ENCODE assay signal across 15 cellular contexts in genomic region chr14:92607251-92607650, GRCh38.
DNase-seq lines count a peak whose midpoint lies in the region; ATAC-seq and TF ChIP-seq lines count a peak whose summit lies in the region.
"Had no signal": no experiment of that assay in that cellular context is flagged by ENCODE, and none has a peak within 500 bp of the region (broad histone marks: within the 10 kb centered on the region; RNA-seq: fewer than 3 reads in every experiment).

No MANE protein-coding gene starts in this region.

- H3K27me3 ChIP-seq in GM23248 (replicated peaks; ENCODE audit: insufficient read depth) = no peaks in the 10 kb centered on the region
- H3K27me3 ChIP-seq in endodermal cell (ENCODE audit: control insufficient read depth, insufficient read depth, low read length, poor library complexity, severe bottlenecking) = no peaks in the 10 kb centered on the region
- H3K27me3 ChIP-seq in mucosa of rectum (ENCODE audit: control insufficient read depth in 2 of 2, insufficient read depth in 2 of 2, low read length in 2 of 2) = no peaks in the 10 kb centered on the region
- H3K27me3 ChIP-seq: SJSA1 had no signal

- ATAC-seq in stimulated activated effector memory CD8-positive, alpha-beta T cell treated with anti-CD3 and anti-CD28 coated beads, Interleukin-12 subunit alpha, Interleukin-12 subunit beta, amount 100 ng/mL, for 72 hours = no peak

- in situ Hi-C loops in GM23248 (cut with MboI) = no loop called here

- WGBS in GM23248 (ENCODE audit: low coverage in 1 of 2, low lambda C conversion rate in 2 of 2, missing lambda C conversion rate in 2 of 2), 2 experiments = 98 to 100% methylated on average over 3 of the region's 3 CpGs
- 81 to 88% methylated on average over 1 to 3 of the region's 3 CpGs for WGBS in endodermal cell (ENCODE audit: insufficient coverage in 1 of 2, insufficient read length in 1 of 2), 2 experiments

- H3K4me1 Mint-ChIP-seq in endodermal cell = no peaks in the 10 kb centered on the region
- peaks cover 45% of the 10 kb centered on the region for H3K4me1 Mint-ChIP-seq in stimulated activated effector memory CD8-positive, alpha-beta T cell treated with anti-CD3 and anti-CD28 coated beads, Interleukin-12 subunit alpha, Interleukin-12 subunit beta, amount 100 ng/mL, for 72 hours

- H3K9me2 ChIP-seq in GM23248 (ENCODE audit: insufficient read depth) = no peaks in the 10 kb centered on the region

- H3K27ac ChIP-seq in GM23248 (peak overlapping the region; percentile 45), endodermal cell (ENCODE audit: low read depth, low read length) (no peak overlapping the region), mucosa of rectum (ENCODE audit: low read depth in 2 of 2, low read length in 2 of 2) (peak overlapping the region; percentile 6 to 28)
- H3K27ac ChIP-seq: KMS-11, SJSA1 had no signal

- peaks cover 3% of the 10 kb centered on the region for H3K9me3 Mint-ChIP-seq in endodermal cell
- no peaks in the 10 kb centered on the region for H3K9me3 Mint-ChIP-seq in stimulated activated effector memory CD8-positive, alpha-beta T cell treated with anti-CD3 and anti-CD28 coated beads, Interleukin-12 subunit alpha, Interleukin-12 subunit beta, amount 100 ng/mL, for 72 hours

- H3K27me3 Mint-ChIP-seq in endodermal cell (ENCODE audit: insufficient read depth) = peaks cover 2% of the 10 kb centered on the region
- H3K27me3 Mint-ChIP-seq: CD4-positive, alpha-beta memory T cell had no signal

- H3F3A ChIP-seq in GM23248 (ENCODE audit: insufficient read depth) = peaks cover 14% of the 10 kb centered on the region

- H4K20me1 ChIP-seq in GM23248 (ENCODE audit: insufficient read depth) = no peaks in the 10 kb centered on the region

- H3K9ac ChIP-seq in GM23248 (no peak overlapping the region), endodermal cell (ENCODE audit: extremely low read depth, low read length, poor library complexity, severe bottlenecking) (no peak overlapping the region), mucosa of rectum (ENCODE audit: low read depth in 1 of 2, low read length in 2 of 2) (no peak overlapping the region)
- H3K9ac ChIP-seq: KMS-11 had no signal

- no peak overlapping the region for H3K4me3 Mint-ChIP-seq in endodermal cell
- H3K4me3 Mint-ChIP-seq in stimulated activated effector memory CD8-positive, alpha-beta T cell treated with anti-CD3 and anti-CD28 coated beads, Interleukin-12 subunit alpha, Interleukin-12 subunit beta, amount 100 ng/mL, for 72 hours = no peak overlapping the region
- H3K4me3 Mint-ChIP-seq: CD4-positive, alpha-beta memory T cell had no signal

- no peak overlapping the region for H3K27ac Mint-ChIP-seq in endodermal cell
- peak overlapping the region; percentile 26 for H3K27ac Mint-ChIP-seq in stimulated activated effector memory CD8-positive, alpha-beta T cell treated with anti-CD3 and anti-CD28 coated beads, Interleukin-12 subunit alpha, Interleukin-12 subunit beta, amount 100 ng/mL, for 72 hours

- DNase-seq in GM23248 = no peak
- DNase-seq in endodermal cell = peak; percentile 3
- no peak for DNase-seq in stimulated activated effector memory CD8-positive, alpha-beta T cell treated with anti-CD3 and anti-CD28 coated beads, Interleukin-12 subunit alpha, Interleukin-12 subunit beta, amount 100 ng/mL, for 72 hours (ENCODE audit: low spot score in 2 of 2)
- DNase-seq in dedifferentiated amniotic fluid mesenchymal stem cell (ENCODE audit: extremely low spot score) = no peak
- DNase-seq in DMS 273 treated with DMSO at 0.1 percent for 48 hours (lab: John Stamatoyannopoulos, UW) = no peak
- no peak for DNase-seq in NCI-H526 treated with DMSO at 0.1 percent for 48 hours (lab: John Stamatoyannopoulos, UW)
- DNase-seq: CD4-positive, alpha-beta memory T cell; NCI-H1105; NCI-H2029 treated with DMSO at 0.1 percent for 48 hours; NCI-H510A treated with DMSO at 0.1 percent for 48 hours; NCI-H774; NK-92 treated with Interleukin-12 subunit alpha and Interleukin-12 subunit beta, amount 100 ng/mL, for 24 hours had no signal

- no peaks in the 10 kb centered on the region for H3K36me3 ChIP-seq in GM23248 (ENCODE audit: low read depth)
- no peaks in the 10 kb centered on the region for H3K36me3 ChIP-seq in endodermal cell (ENCODE audit: control insufficient read depth, insufficient read depth, low read length)
- no peaks in the 10 kb centered on the region for H3K36me3 ChIP-seq in mucosa of rectum (ENCODE audit: control insufficient read depth in 2 of 2, insufficient read depth in 2 of 2, low read length in 2 of 2)
- H3K36me3 ChIP-seq: SJSA1 had no signal

- TF ChIP-seq CTCF in endodermal cell (conservative IDR thresholded peaks at IDR 0.05) = no peak

- H2AFZ ChIP-seq in GM23248 = no peak overlapping the region

- no peak overlapping the region for H3K4me2 ChIP-seq in GM23248 (ENCODE audit: unreplicated experiment)
- H3K4me2 ChIP-seq: KMS-11 had no signal

- H3K4me1 ChIP-seq in GM23248 (ENCODE audit: insufficient read depth) (peaks cover 4% of the 10 kb centered on the region; the same call in 1 of the 2 replicates), endodermal cell (ENCODE audit: control insufficient read depth, insufficient read depth, low read length) (no peaks in the 10 kb centered on the region), mucosa of rectum (ENCODE audit: control insufficient read depth in 2 of 2, insufficient read depth in 2 of 2, low read length in 2 of 2) (peaks cover 15 to 28% of the 10 kb centered on the region in 2 donors)
- H3K4me1 ChIP-seq: SJSA1 had no signal

- H3K79me2 ChIP-seq in GM23248 (ENCODE audit: insufficient read depth) = 0 out of 2 replicates have a peak, but pooled peaks cover 9% of the 10 kb centered on the region

- H3K9me3 ChIP-seq in GM23248 (ENCODE audit: low read depth) (no peaks in the 10 kb centered on the region), endodermal cell (ENCODE audit: control insufficient read depth, low read length) (no peaks in the 10 kb centered on the region), mucosa of rectum (ENCODE audit: control insufficient read depth in 2 of 2, low read length in 2 of 2) (no peaks in the 10 kb centered on the region)
- H3K9me3 ChIP-seq: SJSA1 had no signal

- H3K4me3 ChIP-seq in GM23248 (no peak overlapping the region), endodermal cell (ENCODE audit: low read length) (no peak overlapping the region), mucosa of rectum (ENCODE audit: low read length in 2 of 2) (no peak overlapping the region)
- H3K4me3 ChIP-seq: SJSA1 had no signal

- H3K36me3 Mint-ChIP-seq in endodermal cell (ENCODE audit: low read depth) = no peaks in the 10 kb centered on the region
- peaks cover 40% of the 10 kb centered on the region for H3K36me3 Mint-ChIP-seq in stimulated activated effector memory CD8-positive, alpha-beta T cell treated with anti-CD3 and anti-CD28 coated beads, Interleukin-12 subunit alpha, Interleukin-12 subunit beta, amount 100 ng/mL, for 72 hours
- H3K36me3 Mint-ChIP-seq: CD4-positive, alpha-beta memory T cell had no signal
